14 cellular contexts compared by ENCODE assay signal in the genomic region with DNA sequence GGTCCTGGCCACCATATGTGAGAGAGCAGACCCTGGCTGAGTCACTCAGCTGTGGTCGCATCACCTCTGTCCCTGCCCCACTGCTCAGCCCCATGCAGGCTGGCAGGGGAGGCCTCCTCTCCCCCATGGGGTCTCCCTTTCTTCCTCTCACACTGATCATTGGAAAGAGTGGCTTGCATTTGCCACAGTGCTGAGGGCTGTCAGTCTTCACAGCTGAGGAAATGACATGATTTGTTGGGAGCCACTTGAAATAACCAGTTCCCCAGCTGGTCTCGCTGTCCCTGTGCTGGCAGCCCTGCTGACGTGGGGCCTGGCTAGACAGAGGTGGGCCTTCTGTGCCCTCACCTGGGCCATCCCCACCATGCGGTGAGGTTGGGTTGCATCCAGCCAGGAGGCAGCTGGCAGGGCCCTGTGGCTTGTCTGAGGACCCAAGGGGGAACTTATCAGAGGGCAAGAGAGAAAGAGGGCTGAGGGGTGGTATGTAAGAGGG. TPM values are rescaled to one million over a fixed set of nuclear protein-coding genes. Genes with fewer than 3 reads are reported as not detected.
DNase-seq lines count a peak whose midpoint lies in the region; ATAC-seq and FAIRE-seq lines count a peak whose summit lies in the region.
"Had no signal": no experiment of that assay in that cellular context is flagged by ENCODE, and none has a peak within 500 bp of the region (broad histone marks: within the 10 kb centered on the region; RNA-seq: fewer than 3 reads in every experiment).

No MANE protein-coding gene starts in this region.

- no peak overlapping the region for H3K4me3 ChIP-seq in subcutaneous abdominal adipose tissue (ENCODE audit: low read depth in 1 of 5, low read length in 5 of 5)
- H3K4me3 ChIP-seq: MG63 had no signal

- H3K27ac ChIP-seq in subcutaneous abdominal adipose tissue (ENCODE audit: low read depth, low read length): peak overlapping the region; percentile 60

- H3K36me3 ChIP-seq in subcutaneous abdominal adipose tissue (ENCODE audit: control insufficient read depth in 5 of 5, insufficient read depth in 5 of 5, low read length in 5 of 5): no peaks in the 10 kb centered on the region
- H3K36me3 ChIP-seq: MG63 had no signal

- H3K27me3 ChIP-seq in subcutaneous abdominal adipose tissue (ENCODE audit: control insufficient read depth in 5 of 5, insufficient read depth in 4 of 5, low read length in 5 of 5): no peaks in the 10 kb centered on the region
- H3K27me3 ChIP-seq: MG63 had no signal

- peaks cover 10 to 59% (median 25%) of the 10 kb centered on the region in 5 donors for H3K4me1 ChIP-seq in subcutaneous abdominal adipose tissue (ENCODE audit: control insufficient read depth in 5 of 5, insufficient read depth in 5 of 5, low read length in 5 of 5)

- peaks cover 2% of the 10 kb centered on the region for H3K36me3 Mint-ChIP-seq in memory B cell
- H3K36me3 Mint-ChIP-seq in activated T-cell treated with anti-CD3 and anti-CD28 coated beads, Interleukin-2, amount 50 U/mL, for 72 hours (ENCODE audit: insufficient read depth in 2 of 2): no peaks in the 10 kb centered on the region
- H3K36me3 Mint-ChIP-seq: activated naive CD8-positive, alpha-beta T cell treated with anti-CD3 and anti-CD28 coated beads, Interleukin-2, amount 10 ng/mL, durations not matched to agents 7 days and 5 days had no signal

- H3K4me3 Mint-ChIP-seq in memory B cell: no peak overlapping the region
- H3K4me3 Mint-ChIP-seq in activated T-cell treated with anti-CD3 and anti-CD28 coated beads, Interleukin-2, amount 50 U/mL, for 72 hours: no peak overlapping the region
- H3K4me3 Mint-ChIP-seq: activated naive CD8-positive, alpha-beta T cell treated with anti-CD3 and anti-CD28 coated beads, Interleukin-2, amount 10 ng/mL, durations not matched to agents 7 days and 5 days; CD8-positive, alpha-beta memory T cell; H9 had no signal

- H3K4me1 Mint-ChIP-seq in memory B cell: peaks cover 2% of the 10 kb centered on the region
- no peaks in the 10 kb centered on the region for H3K4me1 Mint-ChIP-seq in activated T-cell treated with anti-CD3 and anti-CD28 coated beads, Interleukin-2, amount 50 U/mL, for 72 hours (ENCODE audit: low read depth)
- H3K4me1 Mint-ChIP-seq: activated naive CD8-positive, alpha-beta T cell treated with anti-CD3 and anti-CD28 coated beads, Interleukin-2, amount 10 ng/mL, durations not matched to agents 7 days and 5 days; CD8-positive, alpha-beta memory T cell had no signal

- H3K9ac ChIP-seq in subcutaneous abdominal adipose tissue (ENCODE audit: low read length in 5 of 5): no peak overlapping the region

- DNase-seq in DMS53 treated with DMSO at 0.1 percent for 48 hours (lab: John Stamatoyannopoulos, UW; ENCODE audit: unreplicated experiment): peak; percentile 30
- DNase-seq in RCC 7860 (ENCODE audit: low spot score): peak; percentile 34
- DNase-seq in memory B cell (ENCODE audit: low spot score in 2 of 2): no peak
- DNase-seq in activated T-cell treated with anti-CD3 and anti-CD28 coated beads, Interleukin-2, amount 50 U/mL, for 72 hours: no peak
- DNase-seq in NCI-H69 (lab: John Stamatoyannopoulos, UW): no peak
- DNase-seq: activated CD4-positive, CD25-positive, alpha-beta regulatory T cell; activated CD8-positive, alpha-beta memory T cell treated with anti-CD3 and anti-CD28 coated beads, Interleukin-2, amount 50 U/mL, for 48 hours; activated naive CD8-positive, alpha-beta T cell treated with anti-CD3 and anti-CD28 coated beads, Interleukin-2, amount 10 ng/mL, durations not matched to agents 7 days and 5 days; CD8-positive, alpha-beta memory T cell; H9; NCI-H2171 had no signal

- peak overlapping the region; percentile 65 for H3K27ac Mint-ChIP-seq in memory B cell
- no peak overlapping the region for H3K27ac Mint-ChIP-seq in activated T-cell treated with anti-CD3 and anti-CD28 coated beads, Interleukin-2, amount 50 U/mL, for 72 hours
- H3K27ac Mint-ChIP-seq: activated naive CD8-positive, alpha-beta T cell treated with anti-CD3 and anti-CD28 coated beads, Interleukin-2, amount 10 ng/mL, durations not matched to agents 7 days and 5 days; CD8-positive, alpha-beta memory T cell had no signal

- no peaks in the 10 kb centered on the region for H3K9me3 ChIP-seq in subcutaneous abdominal adipose tissue (ENCODE audit: control insufficient read depth in 5 of 5, low read length in 5 of 5)
- H3K9me3 ChIP-seq: MG63 had no signal

- ATAC-seq in memory B cell (ENCODE audit: low read depth) (no peak), HG02840 (IDR thresholded peaks at IDR 0.05; ENCODE audit: low FRiP score, unreplicated experiment) (no peak)
- no peak for ATAC-seq in activated T-cell treated with anti-CD3 and anti-CD28 coated beads, Interleukin-2, amount 50 U/mL, for 72 hours (replicated peaks in 1 of 2)

- no peak for FAIRE-seq in RCC 7860 (lab: Jason Lieb, UNC)

- peaks cover 18% of the 10 kb centered on the region for H3K27me3 Mint-ChIP-seq in memory B cell
- no peaks in the 10 kb centered on the region for H3K27me3 Mint-ChIP-seq in activated T-cell treated with anti-CD3 and anti-CD28 coated beads, Interleukin-2, amount 50 U/mL, for 72 hours (ENCODE audit: low read depth)

- peaks cover 2% of the 10 kb centered on the region for H3K9me3 Mint-ChIP-seq in memory B cell
- H3K9me3 Mint-ChIP-seq in activated T-cell treated with anti-CD3 and anti-CD28 coated beads, Interleukin-2, amount 50 U/mL, for 72 hours: peaks cover 2% of the 10 kb centered on the region in 2 donors
- H3K9me3 Mint-ChIP-seq: activated naive CD8-positive, alpha-beta T cell treated with anti-CD3 and anti-CD28 coated beads, Interleukin-2, amount 10 ng/mL, durations not matched to agents 7 days and 5 days; CD8-positive, alpha-beta memory T cell had no signal

RNA-seq across cellular contexts. Expression of a gene that starts 30.1 kb away (rescaled TPM):
- total RNA-seq in activated T-cell treated with anti-CD3 and anti-CD28 coated beads, Interleukin-2, amount 50 U/mL, for 72 hours: 10 to 100 TPM; 15.0 to 15.5 TPM

RNA-seq across cellular contexts. Expression of a gene that starts 49.5 kb away (rescaled TPM):
- 1 to 10 TPM; 1.6 to 3.0 TPM for total RNA-seq in activated T-cell treated with anti-CD3 and anti-CD28 coated beads, Interleukin-2, amount 50 U/mL, for 72 hours

Comparison
In these comparisons a context has a peak if more than half of its experiments do, and no peak if none do; other contexts are left out.
1. DNase-seq: peak in DMS53 treated with DMSO at 0.1 percent for 48 hours (single experiment) and RCC 7860 (single experiment); none in memory B cell (0 of 2), activated T-cell treated with anti-CD3 and anti-CD28 coated beads, Interleukin-2, amount 50 U/mL, for 72 hours (0 of 2) and NCI-H69 (single experiment).